ENCODE assay signal across 7 cellular contexts in genomic region chr10:77873558-77874380, GRCh38. TPM values are rescaled to one million over a fixed set of nuclear protein-coding genes. Genes with fewer than 3 reads are reported as not detected.
DNase-seq lines count a peak whose midpoint lies in the region; ATAC-seq and TF ChIP-seq lines count a peak whose summit lies in the region.

No MANE protein-coding gene starts in this region.

- peak overlapping the region in 6 of 8 donors; percentile 36 to 66 (median 60) for H3K27ac ChIP-seq in spleen

- no peak overlapping the region for H3K4me3 Mint-ChIP-seq in activated CD8-positive, alpha-beta memory T cell treated with anti-CD3 and anti-CD28 coated beads, Interleukin-2, amount 10 ng/mL, durations not matched to agents 7 days and 5 days

- no peak for TF ChIP-seq POLR2A in spleen (IDR thresholded peaks at IDR 0.05)

- DNase-seq in KG1 (lab: John Stamatoyannopoulos, UW) (peak; percentile 80), fibroblast of the aortic adventitia (ENCODE audit: low read depth) (peak; percentile 59), spleen (peak; percentile 88), T-helper 9 cell (no peak)
- DNase-seq in activated CD8-positive, alpha-beta memory T cell treated with anti-CD3 and anti-CD28 coated beads, Interleukin-2, amount 10 ng/mL, durations not matched to agents 7 days and 5 days, result peak; percentile 81

- H3K9me3 ChIP-seq in spleen, result no peaks in the 10 kb centered on the region

- no peaks in the 10 kb centered on the region for H3K36me3 ChIP-seq in spleen

- no peak for TF ChIP-seq CTCF in fibroblast of the aortic adventitia (IDR thresholded peaks at IDR 0.05; ENCODE audit: insufficient read depth, low read length)
- no peak for TF ChIP-seq CTCF in spleen (IDR thresholded peaks at IDR 0.05 in 8 of 11, conservative IDR thresholded peaks at IDR 0.05 in 3 of 11)

- no peaks in the 10 kb centered on the region for H3K36me3 Mint-ChIP-seq in activated CD8-positive, alpha-beta memory T cell treated with anti-CD3 and anti-CD28 coated beads, Interleukin-2, amount 10 ng/mL, durations not matched to agents 7 days and 5 days

- H3K4me1 Mint-ChIP-seq in activated CD8-positive, alpha-beta memory T cell treated with anti-CD3 and anti-CD28 coated beads, Interleukin-2, amount 10 ng/mL, durations not matched to agents 7 days and 5 days, result peaks cover 20% of the 10 kb centered on the region

- CTCF ChIA-PET in activated CD8-positive, alpha-beta memory T cell treated with anti-CD3 and anti-CD28 coated beads, Interleukin-2, amount 10 ng/mL, durations not matched to agents 7 days and 5 days (lab: Charles Lee), result interaction anchor here (1.0 to 1.1 kb wide), 2 partner anchors 27 to 163 kb away, joined by 3 to 4 read pairs; no protein-coding TSS in a partner anchor

- 14 to 26% (median 19%) methylated on average over 10 to 15 of the region's 15 CpGs for WGBS in spleen, 5 donors

- H3K27me3 ChIP-seq in spleen (replicated peaks in 1 of 7), result no peaks in the 10 kb centered on the region

- peak overlapping the region; percentile 72 for H3K27ac Mint-ChIP-seq in activated CD8-positive, alpha-beta memory T cell treated with anti-CD3 and anti-CD28 coated beads, Interleukin-2, amount 10 ng/mL, durations not matched to agents 7 days and 5 days

- peaks cover 15 to 51% (median 38%) of the 10 kb centered on the region in 6 donors for H3K4me1 ChIP-seq in spleen

- intact Hi-C loops in spleen (cut with DNase I; ENCODE audit: low total_unique reads), result no loop called here

- H3K4me3 ChIP-seq in fibroblast of the aortic adventitia (ENCODE audit: low read depth, low read length) (no peak overlapping the region), spleen (peak overlapping the region in 1 of 8 donors; percentile 19)

- H3K27me3 Mint-ChIP-seq in activated CD8-positive, alpha-beta memory T cell treated with anti-CD3 and anti-CD28 coated beads, Interleukin-2, amount 10 ng/mL, durations not matched to agents 7 days and 5 days, result peaks cover 3% of the 10 kb centered on the region

- ATAC-seq in GM18499 (IDR thresholded peaks at IDR 0.05; ENCODE audit: insufficient read depth, unreplicated experiment), result peak; percentile 79
- ATAC-seq in GM21786 (IDR thresholded peaks at IDR 0.05; ENCODE audit: unreplicated experiment), result peak; percentile 87
- ATAC-seq in activated CD8-positive, alpha-beta memory T cell treated with anti-CD3 and anti-CD28 coated beads, Interleukin-2, amount 10 ng/mL, durations not matched to agents 7 days and 5 days, result peak; percentile 91

- no peaks in the 10 kb centered on the region for H3K9me3 Mint-ChIP-seq in activated CD8-positive, alpha-beta memory T cell treated with anti-CD3 and anti-CD28 coated beads, Interleukin-2, amount 10 ng/mL, durations not matched to agents 7 days and 5 days (ENCODE audit: low read depth)

RNA-seq across cellular contexts. Expression of gene DLG5, which starts 52.8 kb away (rescaled TPM):
- 1 to 10 TPM; 3.0 to 4.8 TPM for total RNA-seq in activated CD8-positive, alpha-beta memory T cell treated with anti-CD3 and anti-CD28 coated beads, Interleukin-2, amount 10 ng/mL, durations not matched to agents 7 days and 5 days
- total RNA-seq in fibroblast of the aortic adventitia (ENCODE audit: low replicate concordance) (32.4 and 42.7 TPM in 2 replicates), spleen (10 to 100 TPM in 4 of 7 donors, 1 to 10 TPM in 3; 6.7 to 14.4 (median 10.4) TPM)
- polyA plus RNA-seq in spleen, result 1 to 10 TPM; 2.0 to 2.4 (median 2.3) TPM
